8 cellular contexts compared by ENCODE assay signal in the genomic region with DNA sequence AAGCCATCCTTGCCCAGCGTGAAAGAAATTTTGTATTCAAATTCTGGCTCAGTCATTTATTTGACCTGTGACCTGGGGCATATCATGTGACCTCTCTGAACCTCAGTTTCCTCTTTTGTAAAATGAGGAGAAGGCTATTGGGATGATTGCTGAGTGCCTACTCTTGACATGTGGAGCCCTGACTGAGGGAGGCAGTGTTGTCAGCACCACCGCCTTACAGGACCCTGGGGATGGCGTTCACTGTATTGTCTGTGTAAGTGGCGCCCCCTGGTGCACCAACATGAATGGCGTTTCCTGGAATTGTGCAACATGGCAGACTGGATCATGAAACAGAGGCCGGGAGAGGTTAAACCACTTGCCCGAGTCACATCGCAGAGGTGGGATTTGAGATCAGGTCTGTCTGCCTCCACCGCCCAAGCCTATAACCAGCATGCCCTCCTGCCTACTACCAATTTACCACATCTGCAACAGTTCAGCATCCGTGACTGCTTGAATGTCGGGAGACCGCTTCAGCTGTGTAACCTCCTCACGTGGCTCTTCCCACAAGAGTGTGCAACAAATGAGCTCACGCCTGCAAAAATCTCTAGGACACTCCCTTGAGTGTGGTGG. TPM values are rescaled to one million over a fixed set of nuclear protein-coding genes. Genes with fewer than 3 reads are reported as not detected.
DNase-seq lines count a peak whose midpoint lies in the region; ATAC-seq, FAIRE-seq and TF ChIP-seq lines count a peak whose summit lies in the region.

No MANE protein-coding gene starts in this region.

- TF ChIP-seq RAD21 in HCT116 (IDR thresholded peaks at IDR 0.05; ENCODE audit: low read depth): peak; percentile 97

- H2AFZ ChIP-seq in HCT116 (ENCODE audit: low read depth, low read length, poor library complexity, severe bottlenecking) (peak overlapping the region; percentile 24), astrocyte (ENCODE audit: low read depth, low read length) (peak overlapping the region; percentile 37)

- RAD21 ChIA-PET in HCT116 (lab: Charles Lee; ENCODE audit: low non-redundant PET in 1 of 2, low total read pairs in 2 of 2, uncharacterized antibody in 2 of 2, unreplicated experiment in 2 of 2): interaction anchor here (0.7 to 1.2 kb wide), 2 partner anchors 122 to 213 kb away, joined by 3 to 5 read pairs; partner anchors contain the start of gene TCTN1 (in 1 of the 2)

- no peak overlapping the region for H3K27ac Mint-ChIP-seq in T-helper 2 cell treated with Interferon-gamma antibody and Interleukin-4, amounts not matched to agents 5 μg/mL and 100 μg/mL, for 36 hours
- no peak overlapping the region for H3K27ac Mint-ChIP-seq in astrocyte (ENCODE audit: unreplicated experiment)

- H3K27me3 ChIP-seq in HCT116 (ENCODE audit: insufficient read depth, low read length) (no peaks in the 10 kb centered on the region), astrocyte (ENCODE audit: insufficient read depth, low read length) (peaks cover 6% of the 10 kb centered on the region), skeletal muscle satellite cell (ENCODE audit: control insufficient read depth, insufficient read depth, low read length) (peaks cover 38% of the 10 kb centered on the region)

- H3K4me3 ChIP-seq in HCT116 (replicated peaks in 1 of 2; ENCODE audit: low read depth in 1 of 2, low read length in 2 of 2): no peak overlapping the region
- no peak overlapping the region for H3K4me3 ChIP-seq in astrocyte (ENCODE audit: insufficient read depth, low read depth, low read length)
- H3K4me3 ChIP-seq in skeletal muscle satellite cell (ENCODE audit: low read length): peak overlapping the region; percentile 51

- H3K4me1 Mint-ChIP-seq in T-helper 2 cell treated with Interferon-gamma antibody and Interleukin-4, amounts not matched to agents 5 μg/mL and 100 μg/mL, for 36 hours (ENCODE audit: low read depth): peaks cover 4% of the 10 kb centered on the region
- no peaks in the 10 kb centered on the region for H3K4me1 Mint-ChIP-seq in astrocyte (ENCODE audit: low read depth, unreplicated experiment)

- ATAC-seq in HCT116: peak; percentile 99

- no peaks in the 10 kb centered on the region for H3K79me2 ChIP-seq in HCT116 (ENCODE audit: insufficient read depth, low read length)
- H3K79me2 ChIP-seq in astrocyte (ENCODE audit: insufficient read depth, low read length): no peaks in the 10 kb centered on the region

- peak; percentile 93 to 99 (median 97) for TF ChIP-seq CTCF in HCT116 (IDR thresholded peaks at IDR 0.05 in 2 of 3, conservative IDR thresholded peaks at IDR 0.05 in 1 of 3; ENCODE audit: borderline replicate concordance in 1 of 3, insufficient read depth in 1 of 3, low read depth in 2 of 3, low read length in 2 of 3)
- TF ChIP-seq CTCF in astrocyte (IDR thresholded peaks at IDR 0.05; ENCODE audit: insufficient read depth, low read depth, low read length): peak; percentile 71

- no peaks in the 10 kb centered on the region for H3K27me3 Mint-ChIP-seq in T-helper 2 cell treated with Interferon-gamma antibody and Interleukin-4, amounts not matched to agents 5 μg/mL and 100 μg/mL, for 36 hours (ENCODE audit: low read depth)
- H3K27me3 Mint-ChIP-seq in astrocyte (ENCODE audit: low read depth, unreplicated experiment): peaks cover 9% of the 10 kb centered on the region

- H3K36me3 ChIP-seq in HCT116 (ENCODE audit: control insufficient read depth in 1 of 2, insufficient read depth in 2 of 2, low read length in 2 of 2): no peaks in the 10 kb centered on the region
- no peaks in the 10 kb centered on the region for H3K36me3 ChIP-seq in astrocyte (ENCODE audit: insufficient read depth, low read length)
- no peaks in the 10 kb centered on the region for H3K36me3 ChIP-seq in skeletal muscle satellite cell (ENCODE audit: insufficient read depth, low read length)

- H3K4me2 ChIP-seq in HCT116 (ENCODE audit: low read length) (peak overlapping the region; percentile 50), astrocyte (ENCODE audit: low read length) (no peak overlapping the region), skeletal muscle satellite cell (ENCODE audit: low read length) (peak overlapping the region; percentile 72)

- H3K4me1 ChIP-seq in HCT116 (ENCODE audit: control insufficient read depth in 1 of 2, insufficient read depth in 2 of 2, low read length in 2 of 2): peaks cover 0 to 4% of the 10 kb centered on the region in 2 experiments; a peak in 2 of 4 replicates
- no peaks in the 10 kb centered on the region for H3K4me1 ChIP-seq in astrocyte (ENCODE audit: insufficient read depth, low read length)
- H3K4me1 ChIP-seq in skeletal muscle satellite cell (ENCODE audit: control insufficient read depth, insufficient read depth, low read length): peaks cover 3% of the 10 kb centered on the region

- peak; percentile 61 for DNase-seq in DMS153 treated with DMSO at 0.1 percent for 48 hours (lab: John Stamatoyannopoulos, UW; ENCODE audit: unreplicated experiment)
- DNase-seq in HCT116 (ENCODE audit: low read depth, low spot score): peak; percentile 85
- peak; percentile 79 to 86 for DNase-seq in NCI-H1930 (lab: John Stamatoyannopoulos, UW)
- DNase-seq in T-helper 2 cell treated with Interferon-gamma antibody and Interleukin-4, amounts not matched to agents 5 μg/mL and 100 μg/mL, for 36 hours (ENCODE audit: low spot score): peak; percentile 80
- DNase-seq in astrocyte (ENCODE audit: low read depth): peak; percentile 50
- peak; percentile 10 to 90 (median 64) for DNase-seq in hypothalamus (lab: John Stamatoyannopoulos, UW)
- no peak for DNase-seq in T1000 (lab: John Stamatoyannopoulos, UW)

- intact Hi-C loops in HCT116 (cut with micrococcal nuclease): loop anchor here (1.0 to 2.0 kb wide), 6 partner anchors 62 to 376 kb away; partner anchors contain the start of gene ARPC3

- BruUV-seq in HCT116 (replicated peaks; lab: Mats Ljungman, UMichigan): no TSS peak

- H3K9ac ChIP-seq in HCT116 (ENCODE audit: low read length) (no peak overlapping the region), astrocyte (ENCODE audit: low read length) (no peak overlapping the region), skeletal muscle satellite cell (ENCODE audit: low read depth, low read length) (no peak overlapping the region)

- peak; percentile 60 for FAIRE-seq in astrocyte (lab: Jason Lieb, UNC)

- H3K4me3 Mint-ChIP-seq in T-helper 2 cell treated with Interferon-gamma antibody and Interleukin-4, amounts not matched to agents 5 μg/mL and 100 μg/mL, for 36 hours: peak overlapping the region; percentile 54
- H3K4me3 Mint-ChIP-seq in astrocyte (ENCODE audit: unreplicated experiment): no peak overlapping the region

- no peak for TF ChIP-seq POLR2A in HCT116 (IDR thresholded peaks at IDR 0.05; ENCODE audit: borderline replicate concordance, extremely low read depth, insufficient read depth, insufficient read length)

- POLR2A ChIA-PET in HCT116 (lab: Charles Lee): interaction anchor here (0.9 kb wide), 1 partner anchor 83 kb away, joined by 3 read pairs; no protein-coding TSS in a partner anchor

- no peaks in the 10 kb centered on the region for H3K9me2 ChIP-seq in HCT116 (ENCODE audit: insufficient read depth)

- H3K36me3 Mint-ChIP-seq in T-helper 2 cell treated with Interferon-gamma antibody and Interleukin-4, amounts not matched to agents 5 μg/mL and 100 μg/mL, for 36 hours (ENCODE audit: low read depth): no peaks in the 10 kb centered on the region
- no peaks in the 10 kb centered on the region for H3K36me3 Mint-ChIP-seq in astrocyte (ENCODE audit: low read depth, unreplicated experiment)

- H4K20me1 ChIP-seq in HCT116 (ENCODE audit: insufficient read depth) (no peaks in the 10 kb centered on the region), astrocyte (ENCODE audit: insufficient read depth, low read length) (no peaks in the 10 kb centered on the region)

- CTCF ChIA-PET in HCT116 (lab: Charles Lee): interaction anchor here (1.1 to 2.6 kb wide), 8 partner anchors 11 to 395 kb away, joined by 3 to 20 read pairs (median 7); partner anchors contain the start of genes ARPC3, CCDC63, FAM216A and GPN3

- H3K27ac ChIP-seq in HCT116 (ENCODE audit: low read depth, low read length): no peak overlapping the region
- no peak overlapping the region for H3K27ac ChIP-seq in astrocyte (ENCODE audit: low read depth, low read length)

- H3K9me3 ChIP-seq in HCT116 (ENCODE audit: control insufficient read depth in 1 of 2, insufficient read depth in 1 of 2, low read depth in 1 of 2, low read length in 2 of 2) (no peaks in the 10 kb centered on the region), astrocyte (ENCODE audit: insufficient read depth, low read depth, low read length) (no peaks in the 10 kb centered on the region), skeletal muscle satellite cell (replicated peaks; ENCODE audit: low read length) (no peaks in the 10 kb centered on the region)

- no peaks in the 10 kb centered on the region for H3K9me3 Mint-ChIP-seq in T-helper 2 cell treated with Interferon-gamma antibody and Interleukin-4, amounts not matched to agents 5 μg/mL and 100 μg/mL, for 36 hours
- peaks cover 1% of the 10 kb centered on the region for H3K9me3 Mint-ChIP-seq in astrocyte (ENCODE audit: unreplicated experiment)

TF ChIP-seq in HCT116, 20 proteins besides CTCF, POLR2A, EP300 and RAD21 (continues in another document):
- TF ChIP-seq SIN3A (IDR thresholded peaks at IDR 0.05; ENCODE audit: low read depth) (no peak), YY1 (IDR thresholded peaks at IDR 0.05; ENCODE audit: extremely low read depth, insufficient replicate concordance, low read depth, low read length) (peak; percentile 87), ELF1 (IDR thresholded peaks at IDR 0.05; ENCODE audit: borderline replicate concordance, low read depth) (no peak), CEBPB (IDR thresholded peaks at IDR 0.05; ENCODE audit: low read depth) (peak; percentile 97), EZH2 (IDR thresholded peaks at IDR 0.05) (no peak), EGR1 (IDR thresholded peaks at IDR 0.05; ENCODE audit: low read depth) (no peak), CBX3 (IDR thresholded peaks at IDR 0.05; ENCODE audit: low read depth) (peak; percentile 73), FOSL1 (IDR thresholded peaks at IDR 0.05; ENCODE audit: low read depth) (no peak), JUND (IDR thresholded peaks at IDR 0.05) (no peak)
- TF ChIP-seq, protein P1, sequence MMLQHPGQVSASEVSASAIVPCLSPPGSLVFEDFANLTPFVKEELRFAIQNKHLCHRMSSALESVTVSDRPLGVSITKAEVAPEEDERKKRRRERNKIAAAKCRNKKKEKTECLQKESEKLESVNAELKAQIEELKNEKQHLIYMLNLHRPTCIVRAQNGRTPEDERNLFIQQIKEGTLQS (IDR thresholded peaks at IDR 0.05): no peak

RNA-seq across cellular contexts. Expression of gene CCDC63, which starts 20.1 kb away (rescaled TPM):
- total RNA-seq in HCT116 (2021; ENCODE audit: unreplicated experiment): 0.47 TPM
- polyA plus RNA-seq in HCT116 (2012): 0.17 and 0.25 TPM in 2 replicates
- 0.30 TPM in 1 of 2 replicates, not detected in the other for total RNA-seq in astrocyte
- not detected in 2 replicates for total RNA-seq in skeletal muscle satellite cell (2012; rRNA removed)
